Comparison of ENCODE assay signal across 23 cellular contexts in genomic region chr9:92648447-92649406, GRCh38. TPM values are rescaled to one million over a fixed set of nuclear protein-coding genes. Genes with fewer than 3 reads are reported as not detected.
DNase-seq lines count a peak whose midpoint lies in the region; ATAC-seq and TF ChIP-seq lines count a peak whose summit lies in the region.
"Had no signal": no experiment of that assay in that cellular context is flagged by ENCODE, and none has a peak within 500 bp of the region (broad histone marks: within the 10 kb centered on the region; RNA-seq: fewer than 3 reads in every experiment).

No MANE protein-coding gene starts in this region.

- H3K4me1 ChIP-seq in SJCRH30, result no peaks in the 10 kb centered on the region

- H3K27me3 ChIP-seq in SJCRH30, result no peaks in the 10 kb centered on the region

- no peak overlapping the region for H3K4me3 Mint-ChIP-seq in activated CD8-positive, alpha-beta T cell treated with anti-CD3 and anti-CD28 coated beads, Interleukin-2, amount 10 ng/mL, durations not matched to agents 7 days and 5 days
- H3K4me3 Mint-ChIP-seq in activated CD8-positive, alpha-beta T cell treated with anti-CD3 and anti-CD28 coated beads for 36 hours, result no peak overlapping the region
- H3K4me3 Mint-ChIP-seq in chondrocyte (ENCODE audit: unreplicated experiment), result no peak overlapping the region
- H3K4me3 Mint-ChIP-seq: activated naive CD4-positive, alpha-beta T cell treated with anti-CD3 and anti-CD28 coated beads for 36 hours; activated T-cell treated with anti-CD3 and anti-CD28 coated beads, Interleukin-2, amount 50 U/mL, for 4 hours; B cell had no signal

- H3K36me3 ChIP-seq in SJCRH30, result peaks cover 50% of the 10 kb centered on the region

- ATAC-seq in activated CD8-positive, alpha-beta T cell treated with anti-CD3 and anti-CD28 coated beads, Interleukin-2, amount 10 ng/mL, durations not matched to agents 7 days and 5 days, result peak; percentile 19
- ATAC-seq in activated CD8-positive, alpha-beta T cell treated with anti-CD3 and anti-CD28 coated beads for 36 hours, result no peak
- no peak for ATAC-seq in GM21723 (IDR thresholded peaks at IDR 0.05; ENCODE audit: unreplicated experiment)
- ATAC-seq: activated T-cell treated with anti-CD3 and anti-CD28 coated beads, Interleukin-2, amount 50 U/mL, for 4 hours; stimulated activated naive CD8-positive, alpha-beta T cell treated with anti-CD3 and anti-CD28 coated beads, Interleukin-15, Interleukin-2, amounts not matched to agents 100 U/mL and 50 U/mL, for 24 hours had no signal

- no peak for DNase-seq in activated CD8-positive, alpha-beta T cell treated with anti-CD3 and anti-CD28 coated beads, Interleukin-2, amount 10 ng/mL, durations not matched to agents 7 days and 5 days
- DNase-seq in activated CD8-positive, alpha-beta T cell treated with anti-CD3 and anti-CD28 coated beads for 36 hours, result no peak
- peak; percentile 67 for DNase-seq in chondrocyte (ENCODE audit: low spot score)
- DNase-seq in mesenteric fat pad (ENCODE audit: low spot score), result peak; percentile 75
- peak; percentile 27 for DNase-seq in superior temporal gyrus (ENCODE audit: extremely low spot score)
- DNase-seq in NCI-H748 (lab: John Stamatoyannopoulos, UW; ENCODE audit: unreplicated experiment), result no peak
- DNase-seq in SJCRH30, result no peak
- DNase-seq: activated CD4-positive, alpha-beta T cell treated with anti-CD3 and anti-CD28 coated beads, Interleukin-2, amount 50 U/mL, for 4 hours; activated naive CD4-positive, alpha-beta T cell treated with anti-CD3 and anti-CD28 coated beads for 36 hours; activated T-cell treated with anti-CD3 and anti-CD28 coated beads, Interleukin-2, amount 50 U/mL, for 4 hours; foreskin fibroblast; GM23248; MM.1S; NCI-H1436; NCI-H510A treated with DMSO at 0.1 percent for 48 hours; stimulated activated CD4-positive, alpha-beta T cell treated with anti-CD3 and anti-CD28 coated beads, Interleukin-4, amount 100 ng/mL, for 24 hours; stimulated activated naive CD8-positive, alpha-beta T cell treated with anti-CD3 and anti-CD28 coated beads, Interleukin-15, Interleukin-2, amounts not matched to agents 100 U/mL and 50 U/mL, for 24 hours; trophoblast cell had no signal

- H3K27me3 Mint-ChIP-seq in activated CD8-positive, alpha-beta T cell treated with anti-CD3 and anti-CD28 coated beads, Interleukin-2, amount 10 ng/mL, durations not matched to agents 7 days and 5 days (ENCODE audit: low read depth), result no peaks in the 10 kb centered on the region
- no peaks in the 10 kb centered on the region for H3K27me3 Mint-ChIP-seq in activated CD8-positive, alpha-beta T cell treated with anti-CD3 and anti-CD28 coated beads for 36 hours
- H3K27me3 Mint-ChIP-seq in chondrocyte (ENCODE audit: low read depth), result no peaks in the 10 kb centered on the region
- H3K27me3 Mint-ChIP-seq: B cell had no signal

- no peak overlapping the region for H3K27ac Mint-ChIP-seq in activated CD8-positive, alpha-beta T cell treated with anti-CD3 and anti-CD28 coated beads, Interleukin-2, amount 10 ng/mL, durations not matched to agents 7 days and 5 days
- H3K27ac Mint-ChIP-seq in activated CD8-positive, alpha-beta T cell treated with anti-CD3 and anti-CD28 coated beads for 36 hours, result no peak overlapping the region
- H3K27ac Mint-ChIP-seq in chondrocyte (ENCODE audit: unreplicated experiment), result peak overlapping the region; percentile 36
- H3K27ac Mint-ChIP-seq: activated naive CD4-positive, alpha-beta T cell treated with anti-CD3 and anti-CD28 coated beads for 36 hours; B cell had no signal

- POLR2A ChIA-PET in activated CD8-positive, alpha-beta T cell treated with anti-CD3 and anti-CD28 coated beads, Interleukin-2, amount 10 ng/mL, durations not matched to agents 7 days and 5 days (lab: Charles Lee), result no interaction called here
- POLR2A ChIA-PET in activated CD8-positive, alpha-beta T cell treated with anti-CD3 and anti-CD28 coated beads for 36 hours (lab: Charles Lee), result no interaction called here

- H3K4me3 ChIP-seq in SJCRH30, result no peak overlapping the region
- H3K4me3 ChIP-seq: GM23248, SK-N-MC had no signal

- peaks cover 6% of the 10 kb centered on the region for H3K4me1 Mint-ChIP-seq in activated CD8-positive, alpha-beta T cell treated with anti-CD3 and anti-CD28 coated beads, Interleukin-2, amount 10 ng/mL, durations not matched to agents 7 days and 5 days (ENCODE audit: low read depth)
- H3K4me1 Mint-ChIP-seq in activated CD8-positive, alpha-beta T cell treated with anti-CD3 and anti-CD28 coated beads for 36 hours (ENCODE audit: low read depth), result peaks cover 3% of the 10 kb centered on the region
- H3K4me1 Mint-ChIP-seq in chondrocyte (ENCODE audit: low read depth), result peaks cover 11% of the 10 kb centered on the region
- H3K4me1 Mint-ChIP-seq: B cell had no signal

- H3K9me3 Mint-ChIP-seq in activated CD8-positive, alpha-beta T cell treated with anti-CD3 and anti-CD28 coated beads, Interleukin-2, amount 10 ng/mL, durations not matched to agents 7 days and 5 days (ENCODE audit: insufficient read depth), result no peaks in the 10 kb centered on the region
- H3K9me3 Mint-ChIP-seq in activated CD8-positive, alpha-beta T cell treated with anti-CD3 and anti-CD28 coated beads for 36 hours, result no peaks in the 10 kb centered on the region
- peaks cover 4% of the 10 kb centered on the region for H3K9me3 Mint-ChIP-seq in chondrocyte (ENCODE audit: low read depth)

- CTCF ChIA-PET in activated CD8-positive, alpha-beta T cell treated with anti-CD3 and anti-CD28 coated beads, Interleukin-2, amount 10 ng/mL, durations not matched to agents 7 days and 5 days (lab: Charles Lee), result no interaction called here
- CTCF ChIA-PET in activated CD8-positive, alpha-beta T cell treated with anti-CD3 and anti-CD28 coated beads for 36 hours (lab: Charles Lee), result interaction anchor here (1.3 kb wide), 1 partner anchor 142 kb away, joined by 3 read pairs; no protein-coding TSS in a partner anchor

- H3K27ac ChIP-seq in SJCRH30, result no peak overlapping the region
- H3K27ac ChIP-seq: epithelial cell of prostate, GM23248, SK-N-MC, VCaP had no signal

- intact Hi-C loops in activated CD8-positive, alpha-beta T cell treated with anti-CD3 and anti-CD28 coated beads for 36 hours (cut with micrococcal nuclease), result no loop called here

- H3K36me3 Mint-ChIP-seq in activated CD8-positive, alpha-beta T cell treated with anti-CD3 and anti-CD28 coated beads, Interleukin-2, amount 10 ng/mL, durations not matched to agents 7 days and 5 days (ENCODE audit: low read depth), result peaks cover 57% of the 10 kb centered on the region
- peaks cover 60% of the 10 kb centered on the region for H3K36me3 Mint-ChIP-seq in activated CD8-positive, alpha-beta T cell treated with anti-CD3 and anti-CD28 coated beads for 36 hours (ENCODE audit: low read depth)
- H3K36me3 Mint-ChIP-seq in chondrocyte (ENCODE audit: low read depth), result peaks cover 54% of the 10 kb centered on the region

- TF ChIP-seq CTCF in activated CD8-positive, alpha-beta T cell treated with anti-CD3 and anti-CD28 coated beads for 36 hours (IDR thresholded peaks at IDR 0.05), result no peak
- TF ChIP-seq CTCF in chondrocyte (IDR thresholded peaks at IDR 0.05), result no peak

- 0 out of 2 replicates have a peak, but pooled peaks cover 3% of the 10 kb centered on the region for H3K9me3 ChIP-seq in SJCRH30 (replicated peaks)

RNA-seq across cellular contexts. Expression of gene IPPK, which starts 21.2 kb away (rescaled TPM):
- 1 to 10 TPM; 8.7 to 9.7 TPM for total RNA-seq in activated CD8-positive, alpha-beta T cell treated with anti-CD3 and anti-CD28 coated beads, Interleukin-2, amount 10 ng/mL, durations not matched to agents 7 days and 5 days
- total RNA-seq in activated CD8-positive, alpha-beta T cell treated with anti-CD3 and anti-CD28 coated beads for 36 hours, result 10 to 100 TPM; 12.5 to 15.8 TPM
- total RNA-seq in chondrocyte, result 8.7 to 9.3 TPM (median 8.9 TPM) in 3 replicates
- total RNA-seq in mesenteric fat pad, result 10.1 TPM
- total RNA-seq in SJCRH30 (2014; rRNA removed; shearing (Covaris generic)), result 15.8 and 16.7 TPM in 2 replicates

Comparison
In these comparisons a context has a peak if more than half of its experiments do, and no peak if none do; other contexts are left out.
1. DNase-seq: peak in chondrocyte (single experiment), mesenteric fat pad (single experiment) and superior temporal gyrus (single experiment); none in activated CD8-positive, alpha-beta T cell treated with anti-CD3 and anti-CD28 coated beads, Interleukin-2, amount 10 ng/mL, durations not matched to agents 7 days and 5 days (single experiment), activated CD8-positive, alpha-beta T cell treated with anti-CD3 and anti-CD28 coated beads for 36 hours (single experiment), NCI-H748 (single experiment) and SJCRH30 (0 of 2).